ENCODE assay signal across 9 cellular contexts in genomic region chr1:204406621-204407020, GRCh38. TPM values are rescaled to one million over a fixed set of nuclear protein-coding genes. Genes with fewer than 3 reads are reported as not detected.
DNase-seq lines count a peak whose midpoint lies in the region; ATAC-seq and TF ChIP-seq lines count a peak whose summit lies in the region.
"Had no signal": no experiment of that assay in that cellular context is flagged by ENCODE, and none has a peak within 500 bp of the region (broad histone marks: within the 10 kb centered on the region; RNA-seq: fewer than 3 reads in every experiment).

No MANE protein-coding gene starts in this region.

- dilution Hi-C loops in mammary epithelial cell (cut with HindIII; ENCODE audit: low sequenced_read_pairs), result no loop called here

- WGBS in mammary epithelial cell (ENCODE audit: low coverage, missing lambda C conversion rate), result 66% methylated on average over 4 of the region's 4 CpGs

- peak overlapping the region; percentile 94 for H3K4me2 ChIP-seq in mammary epithelial cell (ENCODE audit: insufficient read depth, low read depth, low read length)

- intact Hi-C loops in mammary epithelial cell (cut with micrococcal nuclease), result loop anchor here (10.0 kb wide), 1 partner anchor 398 kb away; no protein-coding TSS in a partner anchor

- no peak for DNase-seq in stimulated activated naive CD8-positive, alpha-beta T cell treated with anti-CD3 and anti-CD28 coated beads, Interleukin-15, Interleukin-2, amounts not matched to agents 100 U/mL and 50 U/mL, for 24 hours
- DNase-seq in mammary epithelial cell, result no peak
- DNase-seq in kidney tubule cell (ENCODE audit: low spot score), result no peak
- DNase-seq in globus pallidus (ENCODE audit: low spot score), result no peak
- DNase-seq: GDM1 had no signal

- H3K4me3 Mint-ChIP-seq in stimulated activated naive CD8-positive, alpha-beta T cell treated with anti-CD3 and anti-CD28 coated beads, Interleukin-15, Interleukin-2, amounts not matched to agents 100 ng/mL and 50 ng/mL, for 24 hours, result peak overlapping the region; percentile 95

- CTCF ChIA-PET in mammary epithelial cell (lab: Charles Lee; ENCODE audit: low non-redundant PET), result no interaction called here

- no peak overlapping the region for H3K27ac ChIP-seq in mammary epithelial cell (ENCODE audit: insufficient read depth, low read depth, low read length)
- no peak overlapping the region for H3K27ac ChIP-seq in muscle layer of colon (ENCODE audit: low read depth, low read length)

- H3K4me1 Mint-ChIP-seq in stimulated activated naive CD8-positive, alpha-beta T cell treated with anti-CD3 and anti-CD28 coated beads, Interleukin-15, Interleukin-2, amounts not matched to agents 100 ng/mL and 50 ng/mL, for 24 hours (ENCODE audit: low read depth), result peaks cover 36% of the 10 kb centered on the region

- TF ChIP-seq CTCF in mammary epithelial cell (conservative IDR thresholded peaks at IDR 0.05 in 1 of 2, IDR thresholded peaks at IDR 0.05 in 1 of 2; ENCODE audit: extremely low read depth in 1 of 2, insufficient read depth in 1 of 2, low read depth in 1 of 2, low read length in 2 of 2), result no peak

- BruUV-seq in mammary epithelial cell (replicated peaks; lab: Mats Ljungman, UMichigan), result no TSS peak

- no peaks in the 10 kb centered on the region for H3K27me3 ChIP-seq in mammary epithelial cell (ENCODE audit: insufficient read depth, low read length)
- H3K27me3 ChIP-seq in muscle layer of colon (ENCODE audit: control insufficient read depth in 1 of 2, insufficient read depth in 2 of 2, low read length in 2 of 2), result no peaks in the 10 kb centered on the region

- H3K4me3 ChIP-seq in mammary epithelial cell (replicated peaks in 1 of 3; ENCODE audit: insufficient read depth in 1 of 3, low read depth in 2 of 3, low read length in 3 of 3) (peak overlapping the region; percentile 64 to 99 (median 85)), muscle layer of colon (ENCODE audit: low read depth in 1 of 2, low read length in 2 of 2) (peak overlapping the region; percentile 95 to 98)

- H3K27me3 Mint-ChIP-seq in stimulated activated naive CD8-positive, alpha-beta T cell treated with anti-CD3 and anti-CD28 coated beads, Interleukin-15, Interleukin-2, amounts not matched to agents 100 ng/mL and 50 ng/mL, for 24 hours, result no peaks in the 10 kb centered on the region

- H3K9me3 Mint-ChIP-seq in stimulated activated naive CD8-positive, alpha-beta T cell treated with anti-CD3 and anti-CD28 coated beads, Interleukin-15, Interleukin-2, amounts not matched to agents 100 ng/mL and 50 ng/mL, for 24 hours, result no peaks in the 10 kb centered on the region

- H3K36me3 ChIP-seq in mammary epithelial cell (ENCODE audit: insufficient read depth, low read length) (peaks cover 29% of the 10 kb centered on the region), muscle layer of colon (ENCODE audit: insufficient read depth, low read length) (peaks cover 40% of the 10 kb centered on the region)

- H3K9me3 ChIP-seq in mammary epithelial cell (replicated peaks; ENCODE audit: insufficient read depth, low read length) (no peaks in the 10 kb centered on the region), muscle layer of colon (ENCODE audit: low read length) (no peaks in the 10 kb centered on the region)

- in situ Hi-C loops in mammary epithelial cell (cut with MboI; ENCODE audit: low sequenced_read_pairs in 2 of 2), result no loop called here

- no peak overlapping the region for H2AFZ ChIP-seq in mammary epithelial cell (ENCODE audit: low read depth, low read length)

- H3K27ac Mint-ChIP-seq in stimulated activated naive CD8-positive, alpha-beta T cell treated with anti-CD3 and anti-CD28 coated beads, Interleukin-15, Interleukin-2, amounts not matched to agents 100 ng/mL and 50 ng/mL, for 24 hours, result no peak overlapping the region

- H4K20me1 ChIP-seq in mammary epithelial cell (ENCODE audit: insufficient read depth, low read length), result peaks cover 35% of the 10 kb centered on the region

- no peak for ATAC-seq in stimulated activated naive CD8-positive, alpha-beta T cell treated with anti-CD3 and anti-CD28 coated beads, Interleukin-15, Interleukin-2, amounts not matched to agents 100 U/mL and 50 U/mL, for 24 hours
- ATAC-seq in GM19324 (IDR thresholded peaks at IDR 0.05; ENCODE audit: low FRiP score, unreplicated experiment) (no peak), GM18520 (IDR thresholded peaks at IDR 0.05; ENCODE audit: unreplicated experiment) (no peak)

- H3K79me2 ChIP-seq in mammary epithelial cell (ENCODE audit: insufficient read depth, low read length), result peaks cover 98% of the 10 kb centered on the region

- H3K36me3 Mint-ChIP-seq in stimulated activated naive CD8-positive, alpha-beta T cell treated with anti-CD3 and anti-CD28 coated beads, Interleukin-15, Interleukin-2, amounts not matched to agents 100 ng/mL and 50 ng/mL, for 24 hours (ENCODE audit: low read depth), result peaks cover 78% of the 10 kb centered on the region

- H3K9ac ChIP-seq in mammary epithelial cell (ENCODE audit: insufficient read depth, low read length) (no peak overlapping the region), muscle layer of colon (ENCODE audit: low read length) (peak overlapping the region; percentile 98)

- H3K4me1 ChIP-seq in mammary epithelial cell (ENCODE audit: insufficient read depth, low read length) (peaks cover 11% of the 10 kb centered on the region), muscle layer of colon (ENCODE audit: insufficient read depth, low read length) (peaks cover 17% of the 10 kb centered on the region)

RNA-seq across cellular contexts. Expression of gene PPP1R15B, which starts 5.0 kb away (rescaled TPM):
- total RNA-seq in mammary epithelial cell, result 10 to 100 TPM; 33.4 to 37.5 TPM
- 20.1 TPM for polyA plus RNA-seq in mammary epithelial cell
- 41.7 TPM for polyA minus RNA-seq in mammary epithelial cell

RNA-seq across cellular contexts. Expression of gene PLEKHA6, which starts 46.9 kb away (rescaled TPM):
- total RNA-seq in mammary epithelial cell, result 10 to 100 TPM in 1 of 2 donors, 1 to 10 TPM in 1; 4.8 to 11.8 TPM
- polyA plus RNA-seq in mammary epithelial cell, result 7.4 TPM
- 11.8 TPM for polyA minus RNA-seq in mammary epithelial cell
